Comparison of ENCODE assay signal across 9 cellular contexts in genomic region chr2:219073413-219074129, GRCh38. TPM values are rescaled to one million over a fixed set of nuclear protein-coding genes. Genes with fewer than 3 reads are reported as not detected.
DNase-seq lines count a peak whose midpoint lies in the region; ATAC-seq and TF ChIP-seq lines count a peak whose summit lies in the region.
"Had no signal": no experiment of that assay in that cellular context is flagged by ENCODE, and none has a peak within 500 bp of the region (broad histone marks: within the 10 kb centered on the region; RNA-seq: fewer than 3 reads in every experiment).

No MANE protein-coding gene starts in this region.

- no peaks in the 10 kb centered on the region for H3K9me3 Mint-ChIP-seq in progenitor cell of endocrine pancreas (ENCODE audit: low read depth)
- H3K9me3 Mint-ChIP-seq: activated naive CD8-positive, alpha-beta T cell treated with anti-CD3 and anti-CD28 coated beads, Interleukin-2, amount 10 ng/mL, durations not matched to agents 7 days and 5 days had no signal

- no peaks in the 10 kb centered on the region for H4K20me1 ChIP-seq in Karpas-422 (ENCODE audit: insufficient read depth, low read depth, low read length)

- peaks cover 24% of the 10 kb centered on the region for H3K27me3 Mint-ChIP-seq in progenitor cell of endocrine pancreas
- H3K27me3 Mint-ChIP-seq: activated naive CD8-positive, alpha-beta T cell treated with anti-CD3 and anti-CD28 coated beads, Interleukin-2, amount 10 ng/mL, durations not matched to agents 7 days and 5 days had no signal

- H3K27ac ChIP-seq in Karpas-422 (ENCODE audit: low read length): no peak overlapping the region
- no peak overlapping the region for H3K27ac ChIP-seq in RWPE2 (ENCODE audit: poor library complexity, severe bottlenecking)

- no peaks in the 10 kb centered on the region for H3K9me2 ChIP-seq in Karpas-422 (replicated peaks; ENCODE audit: insufficient read depth, low read length)

- H3K9ac ChIP-seq in Karpas-422 (ENCODE audit: low read length): no peak overlapping the region

- peak; percentile 58 for TF ChIP-seq CTCF in RWPE2 (IDR thresholded peaks at IDR 0.05; ENCODE audit: poor library complexity, severe bottlenecking)
- peak; percentile 81 for TF ChIP-seq CTCF in fibroblast of mammary gland (conservative IDR thresholded peaks at IDR 0.05; ENCODE audit: control insufficient read depth, insufficient read depth, low read depth, low read length)
- TF ChIP-seq CTCF in progenitor cell of endocrine pancreas (IDR thresholded peaks at IDR 0.05; ENCODE audit: unreplicated experiment): peak; percentile 76
- no peak for TF ChIP-seq CTCF in omental fat pad (IDR thresholded peaks at IDR 0.05)

- H3K36me3 ChIP-seq in Karpas-422 (ENCODE audit: insufficient read depth, low read length) (no peaks in the 10 kb centered on the region), RWPE2 (ENCODE audit: low read depth) (no peaks in the 10 kb centered on the region)

- peaks cover 8% of the 10 kb centered on the region for H3K36me3 Mint-ChIP-seq in progenitor cell of endocrine pancreas (ENCODE audit: insufficient read depth)

- H3K4me1 ChIP-seq in Karpas-422 (ENCODE audit: low read length) (no peaks in the 10 kb centered on the region), RWPE2 (ENCODE audit: insufficient read depth, poor library complexity, severe bottlenecking) (peaks cover 5% of the 10 kb centered on the region)

- H3K4me2 ChIP-seq in Karpas-422 (ENCODE audit: low read depth, low read length, poor library complexity, severe bottlenecking): no peak overlapping the region

- H3K27ac Mint-ChIP-seq in progenitor cell of endocrine pancreas: no peak overlapping the region
- H3K27ac Mint-ChIP-seq: activated naive CD8-positive, alpha-beta T cell treated with anti-CD3 and anti-CD28 coated beads, Interleukin-2, amount 10 ng/mL, durations not matched to agents 7 days and 5 days had no signal

- H2AFZ ChIP-seq in Karpas-422 (ENCODE audit: low read length): no peak overlapping the region

- peaks cover 40% of the 10 kb centered on the region for H3K4me1 Mint-ChIP-seq in progenitor cell of endocrine pancreas (ENCODE audit: low read depth)
- H3K4me1 Mint-ChIP-seq: activated naive CD8-positive, alpha-beta T cell treated with anti-CD3 and anti-CD28 coated beads, Interleukin-2, amount 10 ng/mL, durations not matched to agents 7 days and 5 days had no signal

- H3K27me3 ChIP-seq in Karpas-422 (ENCODE audit: low read length) (no peaks in the 10 kb centered on the region), RWPE2 (ENCODE audit: insufficient read depth, poor library complexity, severe bottlenecking) (no peaks in the 10 kb centered on the region)

- no peaks in the 10 kb centered on the region for H3K79me2 ChIP-seq in Karpas-422 (ENCODE audit: low read length)

- H3K9me3 ChIP-seq in Karpas-422 (ENCODE audit: low read length) (no peaks in the 10 kb centered on the region), RWPE2 (ENCODE audit: severe bottlenecking) (no peaks in the 10 kb centered on the region)

- no peak for ATAC-seq in RWPE2 (ENCODE audit: low read depth)
- ATAC-seq in omental fat pad (ENCODE audit: low FRiP score): no peak
- no peak for ATAC-seq in GM21526 (IDR thresholded peaks at IDR 0.05; ENCODE audit: low FRiP score, unreplicated experiment)

- H3K4me3 ChIP-seq in Karpas-422 (ENCODE audit: low read length) (no peak overlapping the region), RWPE2 (ENCODE audit: severe bottlenecking) (no peak overlapping the region), fibroblast of mammary gland (ENCODE audit: control insufficient read depth, low read depth, low read length) (no peak overlapping the region)

- peak; percentile 70 for DNase-seq in SIG-M5 treated with dmso at 0.1 percent for 504 hours (lab: John Stamatoyannopoulos, UW; ENCODE audit: unreplicated experiment)
- no peak for DNase-seq in SIG-M5 (lab: John Stamatoyannopoulos, UW)
- peak; percentile 86 for DNase-seq in Karpas-422
- DNase-seq in RWPE2 (ENCODE audit: low spot score): no peak
- DNase-seq in fibroblast of mammary gland (ENCODE audit: low read depth): peak; percentile 76
- DNase-seq in progenitor cell of endocrine pancreas (ENCODE audit: low spot score, unreplicated experiment): no peak
- DNase-seq in omental fat pad (ENCODE audit: low spot score): no peak
- DNase-seq: activated naive CD8-positive, alpha-beta T cell treated with anti-CD3 and anti-CD28 coated beads, Interleukin-2, amount 10 ng/mL, durations not matched to agents 7 days and 5 days had no signal

- H3K4me3 Mint-ChIP-seq in progenitor cell of endocrine pancreas (ENCODE audit: low read depth): peak overlapping the region; percentile 4
- H3K4me3 Mint-ChIP-seq: activated naive CD8-positive, alpha-beta T cell treated with anti-CD3 and anti-CD28 coated beads, Interleukin-2, amount 10 ng/mL, durations not matched to agents 7 days and 5 days had no signal

RNA-seq across cellular contexts. Expression of gene IHH, which starts 12.8 kb away (rescaled TPM):
- total RNA-seq in Karpas-422 (2014; rRNA removed; shearing (Covaris generic); ENCODE audit: low replicate concordance): not detected in 2 replicates
- 17.3 and 24.1 TPM in 2 replicates for total RNA-seq in progenitor cell of endocrine pancreas
- under 1 TPM in 1 of 4 donors, not detected in 3; 0.48 TPM for total RNA-seq in omental fat pad
- total RNA-seq: activated naive CD8-positive, alpha-beta T cell treated with anti-CD3 and anti-CD28 coated beads, Interleukin-2, amount 10 ng/mL, durations not matched to agents 7 days and 5 days had no signal

RNA-seq across cellular contexts. Expression of gene CFAP65, which starts 32.3 kb away (rescaled TPM):
- total RNA-seq in Karpas-422 (2014; rRNA removed; shearing (Covaris generic); ENCODE audit: low replicate concordance): 0.11 TPM in 1 of 2 replicates, not detected in the other
- total RNA-seq in progenitor cell of endocrine pancreas: 0.65 and 0.67 TPM in 2 replicates
- total RNA-seq in omental fat pad: under 1 TPM in 1 of 4 donors, not detected in 3; 0.19 TPM
- total RNA-seq: activated naive CD8-positive, alpha-beta T cell treated with anti-CD3 and anti-CD28 coated beads, Interleukin-2, amount 10 ng/mL, durations not matched to agents 7 days and 5 days had no signal

Comparison
In these comparisons a context has a peak if more than half of its experiments do, and no peak if none do; other contexts are left out.
1. DNase-seq: peak in SIG-M5 treated with dmso at 0.1 percent for 504 hours (single experiment), Karpas-422 (single experiment) and fibroblast of mammary gland (single experiment); none in SIG-M5 (single experiment), RWPE2 (single experiment), progenitor cell of endocrine pancreas (single experiment) and omental fat pad (single experiment).
2. CTCF ChIP-seq: peak in RWPE2 (single experiment), fibroblast of mammary gland (single experiment) and progenitor cell of endocrine pancreas (single experiment); none in omental fat pad (0 of 3).
3. RNA of gene IHH, which starts 12.8 kb away (total RNA-seq): 17.3 to 24.1 TPM in progenitor cell of endocrine pancreas; 0.48 TPM in omental fat pad and not detected in Karpas-422; every median in the first group is over 10 times any median in the second.